In the genomic region with DNA sequence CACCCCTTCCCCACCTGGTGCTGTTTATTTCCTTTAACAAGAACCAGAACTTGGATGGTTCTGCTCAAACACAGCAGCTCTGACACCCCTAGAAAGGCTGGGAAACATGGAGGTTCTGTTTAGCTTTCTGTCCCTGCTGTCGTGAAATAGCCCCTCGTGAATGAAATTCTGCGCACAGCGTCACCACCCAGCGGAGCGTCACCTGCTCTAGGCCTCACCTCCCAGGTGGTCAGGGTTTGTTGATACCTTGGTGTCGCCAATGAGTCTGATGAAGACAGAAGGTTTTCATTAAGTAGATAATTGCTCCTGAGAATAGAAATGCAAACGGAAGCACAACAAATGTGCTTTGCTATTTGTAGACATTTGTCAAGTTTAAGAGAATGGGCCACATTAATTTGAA, we compare ENCODE assay signal across 15 cellular contexts.
"Had no signal": no experiment of that assay in that cellular context is flagged by ENCODE, and none has a peak within 500 bp of the region (broad histone marks: within the 10 kb centered on the region; RNA-seq: fewer than 3 reads in every experiment).

No MANE protein-coding gene starts in this region.

- H3K4me2 ChIP-seq: smooth muscle cell had no signal

- H3K4me3 ChIP-seq: dorsolateral prefrontal cortex, esophagus muscularis mucosa, smooth muscle cell, tibial artery had no signal

- ATAC-seq: activated T-cell treated with anti-CD3 and anti-CD28 coated beads, Interleukin-2, amount 50 U/mL, for 72 hours; right cardiac atrium; stimulated activated memory B cell treated with anti-CD40 and anti-IgM and Interleukin-4, amounts not matched to agents 10 μg/mL and 1 μg/mL and 100 μg/mL, for 72 hours had no signal

- H3K4me1 ChIP-seq: esophagus muscularis mucosa, tibial artery had no signal

- H3K36me3 ChIP-seq: esophagus muscularis mucosa, tibial artery had no signal

- H3K9me3 ChIP-seq: esophagus muscularis mucosa, tibial artery had no signal

- H3K27ac ChIP-seq: dorsolateral prefrontal cortex, esophagus muscularis mucosa, tibial artery had no signal

- DNase-seq: activated CD4-positive, alpha-beta memory T cell treated with anti-CD3 and anti-CD28 coated beads for 36 hours; activated naive CD8-positive, alpha-beta T cell treated with anti-CD3 and anti-CD28 coated beads, Interleukin-2, amount 10 ng/mL, durations not matched to agents 7 days and 5 days; activated T-cell treated with anti-CD3 and anti-CD28 coated beads, Interleukin-2, amount 50 U/mL, for 72 hours; anterior cingulate cortex; dorsolateral prefrontal cortex; glutamatergic neuron; immature natural killer cell; naive B cell; nucleus accumbens; right cardiac atrium had no signal

- FAIRE-seq: endometrium had no signal
